In the genomic region with DNA sequence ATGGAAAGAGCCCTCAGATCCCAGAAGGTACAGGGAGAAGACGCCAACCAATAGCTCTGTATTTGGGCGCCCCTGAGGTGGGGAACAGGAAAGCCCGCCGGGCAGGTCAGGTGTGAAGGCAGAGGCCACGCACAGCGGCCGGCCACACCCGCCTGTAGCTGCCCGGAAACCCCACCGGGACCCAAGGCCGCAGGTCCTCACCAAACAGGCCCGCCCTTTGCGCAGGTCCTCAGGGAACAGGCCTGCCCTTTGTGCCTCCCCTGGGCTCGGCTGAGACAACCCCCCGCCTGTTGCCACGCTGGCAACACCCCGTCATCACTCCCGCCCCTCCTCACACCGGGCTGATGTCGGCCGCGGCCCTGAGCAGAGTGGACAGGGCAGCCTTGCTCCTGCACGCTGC, we compare ENCODE assay signal across 28 cellular contexts. TPM values are rescaled to one million over a fixed set of nuclear protein-coding genes. Genes with fewer than 3 reads are reported as not detected.
"Had no signal": no experiment of that assay in that cellular context is flagged by ENCODE, and none has a peak within 500 bp of the region (broad histone marks: within the 10 kb centered on the region; RNA-seq: fewer than 3 reads in every experiment).

No MANE protein-coding gene starts in this region.

- H3K27ac ChIP-seq: colonic mucosa, epithelial cell of prostate, esophagus squamous epithelium, gastrocnemius medialis, heart right ventricle, left lung, lower lobe of right lung had no signal

- H3K27me3 ChIP-seq: colonic mucosa had no signal

- ATAC-seq: effector memory CD8-positive, alpha-beta T cell; esophagus mucosa; gastrocnemius medialis; left cardiac atrium; left lung; left ventricle myocardium superior; lower lobe of right lung had no signal

- H3K9me3 ChIP-seq: colonic mucosa, esophagus squamous epithelium, gastrocnemius medialis, heart right ventricle, left lung, lower lobe of right lung had no signal

- FAIRE-seq: endometrium, islet of Langerhans, keratinocyte had no signal

- H3K4me3 ChIP-seq: colonic mucosa, esophagus squamous epithelium, gastrocnemius medialis, heart right ventricle, left lung, lower lobe of right lung had no signal

- DNase-seq: colonic mucosa; cortex of kidney; effector CD8-positive, alpha-beta T cell; effector memory CD8-positive, alpha-beta T cell; endodermal cell; erythroblast; esophagus squamous epithelium; foreskin fibroblast; foreskin melanocyte; gastrocnemius medialis; glutamatergic neuron; head of caudate nucleus; heart right ventricle; hippocampal formation; left cardiac atrium; left lung; left ventricle myocardium superior; lower lobe of right lung; mesenchymal stem cell had no signal

- H3K36me3 ChIP-seq: colonic mucosa, esophagus squamous epithelium, gastrocnemius medialis, heart right ventricle, left lung, lower lobe of right lung had no signal

- H3K4me1 ChIP-seq: colonic mucosa, esophagus squamous epithelium, gastrocnemius medialis, heart right ventricle, left lung, lower lobe of right lung had no signal

RNA-seq across cellular contexts. Expression of gene CHRNA4, which starts 44.9 kb away (rescaled TPM):
- total RNA-seq: esophagus mucosa, esophagus squamous epithelium, gastrocnemius medialis, glomerular endothelial cell, kidney epithelial cell, left lung, lower lobe of right lung, mesenteric fat pad, mucosa of gallbladder had no signal
- polyA plus RNA-seq: keratinocyte had no signal
